ENCODE assay signal across 8 cellular contexts in genomic region chr7:100431286-100431735, GRCh38. TPM values are rescaled to one million over a fixed set of nuclear protein-coding genes. Genes with fewer than 3 reads are reported as not detected.
DNase-seq lines count a peak whose midpoint lies in the region; ATAC-seq, FAIRE-seq and TF ChIP-seq lines count a peak whose summit lies in the region.

No MANE protein-coding gene starts in this region.

- H3K36me3 ChIP-seq in BLaER1 = peaks cover 45% of the 10 kb centered on the region
- H3K36me3 ChIP-seq in neural cell (ENCODE audit: insufficient read depth, low read length) = no peaks in the 10 kb centered on the region

- H3F3A ChIP-seq in neural cell (ENCODE audit: insufficient read depth, low read length, poor library complexity, severe bottlenecking) = no peaks in the 10 kb centered on the region

- no peak for TF ChIP-seq EP300 in neural cell (conservative IDR thresholded peaks at IDR 0.05; ENCODE audit: poor library complexity, severe bottlenecking)

- ATAC-seq in GM19324 (IDR thresholded peaks at IDR 0.05; ENCODE audit: low FRiP score, unreplicated experiment) = no peak

- H4K20me1 ChIP-seq in BLaER1 (peaks cover 52% of the 10 kb centered on the region), neural cell (ENCODE audit: insufficient read depth) (no peaks in the 10 kb centered on the region)

- H3K79me2 ChIP-seq in neural cell (replicated peaks; ENCODE audit: insufficient read depth, low read length) = peaks cover 25% of the 10 kb centered on the region

- DNase-seq in LNCaP clone FGC (ENCODE audit: low read depth) = no peak
- DNase-seq in coronary artery (ENCODE audit: low spot score) = no peak
- DNase-seq in urothelium cell line (ENCODE audit: low spot score) = no peak
- DNase-seq in central memory CD4-positive, alpha-beta T cell = no peak
- no peak for DNase-seq in NCI-H1105 (lab: John Stamatoyannopoulos, UW)

- no peaks in the 10 kb centered on the region for H3K27me3 ChIP-seq in BLaER1
- no peaks in the 10 kb centered on the region for H3K27me3 ChIP-seq in neural cell (ENCODE audit: insufficient read depth, low read depth, low read length)

- H3K4me2 ChIP-seq in BLaER1 = peak overlapping the region; percentile 95
- peak overlapping the region; percentile 64 for H3K4me2 ChIP-seq in neural cell (ENCODE audit: low read length)

- H3K4me3 ChIP-seq in BLaER1 = peak overlapping the region; percentile 94
- H3K4me3 ChIP-seq in LNCaP clone FGC (ENCODE audit: low read depth, low read length) = peak overlapping the region; percentile 92
- H3K4me3 ChIP-seq in coronary artery = peak overlapping the region; percentile 80
- H3K4me3 ChIP-seq in neural cell (ENCODE audit: low read length) = peak overlapping the region; percentile 81

- no peak overlapping the region for H2AFZ ChIP-seq in neural cell (ENCODE audit: low read depth, low read length)

- H3K9ac ChIP-seq in BLaER1 (peak overlapping the region; percentile 100), neural cell (ENCODE audit: low read length) (no peak overlapping the region)

- no peak for FAIRE-seq in urothelium cell line (lab: Jason Lieb, UNC)

- no peaks in the 10 kb centered on the region; the same call in 1 of the 2 replicates for H3K9me3 ChIP-seq in BLaER1
- H3K9me3 ChIP-seq in neural cell (ENCODE audit: low read length) = no peaks in the 10 kb centered on the region

- TF ChIP-seq RAD21 in neural cell (conservative IDR thresholded peaks at IDR 0.05) = no peak

- H3K27ac ChIP-seq in BLaER1 = peak overlapping the region; percentile 100
- peak overlapping the region in 1 of 2 donors; percentile 100 for H3K27ac ChIP-seq in coronary artery
- H3K27ac ChIP-seq in neural cell (ENCODE audit: low read length) = no peak overlapping the region

- H3K9me2 ChIP-seq in neural cell (ENCODE audit: insufficient read depth, low read length) = no peaks in the 10 kb centered on the region

- peaks cover 58% of the 10 kb centered on the region for H3K4me1 ChIP-seq in BLaER1

- TF ChIP-seq CTCF in LNCaP clone FGC (IDR thresholded peaks at IDR 0.05; ENCODE audit: control insufficient read depth, extremely low read depth, insufficient read depth) (no peak), coronary artery (IDR thresholded peaks at IDR 0.05) (no peak), neural cell (IDR thresholded peaks at IDR 0.05; ENCODE audit: poor library complexity, severe bottlenecking) (no peak)

TF ChIP-seq in neural cell, 6 proteins besides CTCF, POLR2A, EP300 and RAD21:
- TF ChIP-seq POLR2AphosphoS5 (IDR thresholded peaks at IDR 0.05) (no peak), SMC3 (conservative IDR thresholded peaks at IDR 0.05; ENCODE audit: poor library complexity) (no peak), TAF1 (IDR thresholded peaks at IDR 0.05; ENCODE audit: low read depth) (no peak), REST (IDR thresholded peaks at IDR 0.05; ENCODE audit: borderline replicate concordance) (no peak), EZH2 (IDR thresholded peaks at IDR 0.05; ENCODE audit: borderline replicate concordance, insufficient read depth, low read length, poor library complexity, severe bottlenecking) (no peak), MXI1 (conservative IDR thresholded peaks at IDR 0.05; ENCODE audit: poor library complexity, severe bottlenecking) (no peak)

RNA-seq across cellular contexts. Expression of gene MEPCE, which starts 1.7 kb away (rescaled TPM):
- polyA plus RNA-seq in neural cell = 12.1 and 15.0 TPM in 2 replicates
- polyA minus RNA-seq in neural cell = 27.7 and 35.8 TPM in 2 replicates

RNA-seq across cellular contexts. Expression of gene ZCWPW1, which starts 2.8 kb away (rescaled TPM):
- polyA plus RNA-seq in neural cell = 3.1 and 6.8 TPM in 2 replicates
- 1.3 and 2.2 TPM in 2 replicates for polyA minus RNA-seq in neural cell

RNA-seq across cellular contexts. Expression of gene PPP1R35, which starts 5.0 kb away (rescaled TPM):
- polyA plus RNA-seq in neural cell = 24.0 and 33.8 TPM in 2 replicates
- 8.1 and 9.7 TPM in 2 replicates for polyA minus RNA-seq in neural cell

RNA-seq across cellular contexts. Expression of gene SPACDR, which starts 32.7 kb away (rescaled TPM):
- polyA plus RNA-seq in neural cell = not detected in 2 replicates
- not detected in 2 replicates for polyA minus RNA-seq in neural cell

RNA-seq across cellular contexts. Expression of gene TSC22D4, which starts 47.7 kb away (rescaled TPM):
- polyA plus RNA-seq in neural cell = 2.1 and 3.7 TPM in 2 replicates
- 4.6 and 5.6 TPM in 2 replicates for polyA minus RNA-seq in neural cell
